8 cellular contexts compared by ENCODE assay signal in the genomic region with DNA sequence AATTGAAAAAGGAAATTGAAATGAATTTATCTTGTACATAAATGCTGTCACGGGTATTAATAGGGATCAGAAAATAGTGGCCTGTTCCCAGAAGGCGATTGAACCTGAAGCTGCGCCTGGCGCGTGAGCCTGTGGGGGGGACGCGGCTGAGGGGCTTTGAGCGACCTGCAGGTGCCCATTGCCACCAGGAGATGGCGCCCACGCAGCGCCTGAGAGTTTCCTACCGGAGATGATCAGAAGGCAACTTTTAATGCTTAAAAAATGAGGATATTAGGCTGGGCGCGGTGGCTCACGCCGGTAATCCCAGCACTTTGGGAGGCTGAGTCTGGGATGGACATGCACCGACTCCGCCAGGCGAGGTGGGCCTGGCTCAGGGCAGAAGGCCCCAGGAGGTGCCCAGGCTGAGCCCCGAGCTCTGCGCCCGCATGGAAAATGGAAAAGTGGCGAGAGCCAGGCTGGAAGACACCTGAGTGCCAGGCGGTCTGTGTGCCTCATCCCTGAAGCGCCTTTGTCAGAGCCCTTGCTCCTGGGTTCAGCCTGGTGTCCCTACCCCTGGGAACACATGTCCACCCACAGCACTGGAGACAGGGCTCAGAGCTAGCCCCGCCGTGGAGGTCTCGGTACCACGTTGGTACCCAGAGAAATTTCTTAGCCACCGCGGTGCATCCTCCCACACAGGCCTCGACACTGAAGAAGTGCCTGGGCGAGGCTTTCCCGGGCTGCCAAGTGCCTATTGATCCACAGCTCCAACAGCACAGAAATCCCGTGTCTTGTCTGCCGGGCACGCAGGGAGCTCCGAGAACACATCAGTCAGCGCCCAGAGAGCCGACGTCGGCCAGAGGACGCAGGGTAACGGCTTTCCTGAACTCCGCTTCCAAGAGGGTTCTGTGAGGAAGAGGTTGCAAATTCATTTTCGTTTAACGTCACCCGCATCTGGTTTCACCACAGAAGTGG.
DNase-seq lines count a peak whose midpoint lies in the region; ATAC-seq and TF ChIP-seq lines count a peak whose summit lies in the region.

No MANE protein-coding gene starts in this region.

- TF ChIP-seq POLR2A in upper lobe of left lung (IDR thresholded peaks at IDR 0.05) = no peak

- H2AFZ ChIP-seq in GM23248 = no peak overlapping the region

- H3K4me1 ChIP-seq in GM23248 (ENCODE audit: insufficient read depth) (no peaks in the 10 kb centered on the region), upper lobe of left lung (peaks cover 0 to 5% (median 0%) of the 10 kb centered on the region in 4 donors)

- peak in 1 of 2 donors; percentile 63 for ATAC-seq in upper lobe of left lung (ENCODE audit: low FRiP score in 2 of 2)
- ATAC-seq in HG02678 (IDR thresholded peaks at IDR 0.05; ENCODE audit: unreplicated experiment) = no peak

- no peaks in the 10 kb centered on the region for H3K79me2 ChIP-seq in GM23248 (ENCODE audit: insufficient read depth)

- H3K27ac ChIP-seq in GM23248 (no peak overlapping the region), upper lobe of left lung (no peak overlapping the region)

- no peaks in the 10 kb centered on the region for H3K27me3 ChIP-seq in GM23248 (replicated peaks; ENCODE audit: insufficient read depth)
- H3K27me3 ChIP-seq in upper lobe of left lung = no peaks in the 10 kb centered on the region

- DNase-seq in Ammon's horn (ENCODE audit: low spot score) (peak; percentile 83), GM23248 (peak; percentile 77), OCI-M1 (lab: John Stamatoyannopoulos, UW) (peak; percentile 75), fibroblast of the aortic adventitia (ENCODE audit: low read depth) (peak; percentile 64), nucleus accumbens (lab: John Stamatoyannopoulos, UW) (peak in 44 of 56 donors; percentile 25 to 85 (median 60)), upper lobe of left lung (peak; percentile 59 to 90)
- DNase-seq in activated T-cell treated with anti-CD3 and anti-CD28 coated beads, Interleukin-2, amount 50 U/mL, for 48 hours = peak; percentile 64 to 76

- no peaks in the 10 kb centered on the region for H3K36me3 ChIP-seq in GM23248 (ENCODE audit: low read depth)
- peaks cover 3 to 54% (median 29%) of the 10 kb centered on the region in 4 donors for H3K36me3 ChIP-seq in upper lobe of left lung

- in situ Hi-C loops in GM23248 (cut with MboI) = no loop called here

- peak; percentile 88 for TF ChIP-seq CTCF in fibroblast of the aortic adventitia (IDR thresholded peaks at IDR 0.05; ENCODE audit: insufficient read depth, low read length)
- peak; percentile 76 to 92 (median 80) for TF ChIP-seq CTCF in upper lobe of left lung (IDR thresholded peaks at IDR 0.05)

- H3F3A ChIP-seq in GM23248 (ENCODE audit: insufficient read depth) = no peaks in the 10 kb centered on the region

- no peak overlapping the region for H3K4me2 ChIP-seq in GM23248 (ENCODE audit: unreplicated experiment)

- H3K9me3 ChIP-seq in GM23248 (ENCODE audit: low read depth) = no peaks in the 10 kb centered on the region
- no peaks in the 10 kb centered on the region for H3K9me3 ChIP-seq in upper lobe of left lung

- H3K9ac ChIP-seq in GM23248 = no peak overlapping the region

- no peak for TF ChIP-seq EP300 in upper lobe of left lung (IDR thresholded peaks at IDR 0.05)

- 61 to 63% methylated on average over 47 of the region's 48 CpGs for WGBS in GM23248 (ENCODE audit: low coverage in 1 of 2, low lambda C conversion rate in 2 of 2, missing lambda C conversion rate in 2 of 2), 2 experiments
- 44 to 70% methylated on average over 16 to 48 of the region's 48 CpGs for WGBS in upper lobe of left lung, 2 donors

- H3K4me3 ChIP-seq in GM23248 (no peak overlapping the region), fibroblast of the aortic adventitia (ENCODE audit: low read depth, low read length) (no peak overlapping the region), upper lobe of left lung (no peak overlapping the region)

- no peaks in the 10 kb centered on the region for H3K9me2 ChIP-seq in GM23248 (ENCODE audit: insufficient read depth)

- H4K20me1 ChIP-seq in GM23248 (ENCODE audit: insufficient read depth) = no peaks in the 10 kb centered on the region
